8 cellular contexts compared by ENCODE assay signal in genomic region chr5:91378683-91379601, GRCh38. TPM values are rescaled to one million over a fixed set of nuclear protein-coding genes. Genes with fewer than 3 reads are reported as not detected.
DNase-seq lines count a peak whose midpoint lies in the region; ATAC-seq and TF ChIP-seq lines count a peak whose summit lies in the region.

No MANE protein-coding gene starts in this region.

- H3K79me2 ChIP-seq in smooth muscle cell (ENCODE audit: low read depth): peaks cover 82% of the 10 kb centered on the region

- peaks cover 69% of the 10 kb centered on the region for H4K20me1 ChIP-seq in smooth muscle cell (ENCODE audit: low read depth)

- H2AFZ ChIP-seq in smooth muscle cell (ENCODE audit: low read depth): peak overlapping the region; percentile 76

- peak overlapping the region; percentile 94 for H3K9ac ChIP-seq in smooth muscle cell (ENCODE audit: low read depth)

- 51% methylated on average over 11 of the region's 11 CpGs for WGBS in smooth muscle cell (ENCODE audit: low lambda C conversion rate)

- DNase-seq in NOMO-1 treated with DMSO at 0.1 percent for 48 hours (lab: John Stamatoyannopoulos, UW; ENCODE audit: unreplicated experiment) (peak; percentile 10), NOMO-1 treated with dmso at 0.1 percent for 144 hours (lab: John Stamatoyannopoulos, UW; ENCODE audit: unreplicated experiment) (no peak), SW480 (ENCODE audit: low spot score) (peak; percentile 9), foreskin melanocyte (peak; percentile 75), smooth muscle cell (lab: John Stamatoyannopoulos, UW; ENCODE audit: unreplicated experiment) (no peak), NCI-H774 (lab: John Stamatoyannopoulos, UW) (no peak)

- no peak for ATAC-seq in GM18867 (IDR thresholded peaks at IDR 0.05; ENCODE audit: unreplicated experiment)
- ATAC-seq in HG02571 (IDR thresholded peaks at IDR 0.05; ENCODE audit: unreplicated experiment): no peak

- H3K4me2 ChIP-seq in smooth muscle cell: peak overlapping the region; percentile 95

- no peaks in the 10 kb centered on the region for H3K9me3 ChIP-seq in smooth muscle cell (replicated peaks; ENCODE audit: low read depth)

- peak overlapping the region; percentile 93 for H3K27ac ChIP-seq in smooth muscle cell (ENCODE audit: low read depth)

- no peaks in the 10 kb centered on the region for H3K27me3 ChIP-seq in smooth muscle cell (ENCODE audit: low read depth)

- peaks cover 25% of the 10 kb centered on the region for H3K36me3 ChIP-seq in smooth muscle cell (ENCODE audit: low read depth)

- H3K4me1 ChIP-seq in smooth muscle cell (ENCODE audit: low read depth): peaks cover 22% of the 10 kb centered on the region

- H3K4me3 ChIP-seq in smooth muscle cell: peak overlapping the region; percentile 83

- TF ChIP-seq CTCF in smooth muscle cell (IDR thresholded peaks at IDR 0.05; ENCODE audit: borderline replicate concordance, insufficient read depth, poor library complexity, severe bottlenecking): no peak

- H3F3A ChIP-seq in smooth muscle cell (ENCODE audit: low read depth): peaks cover 39% of the 10 kb centered on the region

RNA-seq across cellular contexts. Expression of gene ARRDC3, which starts 4.2 kb away (rescaled TPM):
- total RNA-seq in smooth muscle cell: 95.0 and 106 TPM in 2 replicates
- 27.1 and 30.1 TPM in 2 replicates for polyA plus RNA-seq in smooth muscle cell

Comparison
In these comparisons a context has a peak if more than half of its experiments do, and no peak if none do; other contexts are left out.
1. DNase-seq: peak in NOMO-1 treated with DMSO at 0.1 percent for 48 hours (single experiment), SW480 (single experiment) and foreskin melanocyte (single experiment); none in NOMO-1 treated with dmso at 0.1 percent for 144 hours (single experiment), smooth muscle cell (single experiment) and NCI-H774 (single experiment).